ENCODE assay signal across 14 cellular contexts in the genomic region with DNA sequence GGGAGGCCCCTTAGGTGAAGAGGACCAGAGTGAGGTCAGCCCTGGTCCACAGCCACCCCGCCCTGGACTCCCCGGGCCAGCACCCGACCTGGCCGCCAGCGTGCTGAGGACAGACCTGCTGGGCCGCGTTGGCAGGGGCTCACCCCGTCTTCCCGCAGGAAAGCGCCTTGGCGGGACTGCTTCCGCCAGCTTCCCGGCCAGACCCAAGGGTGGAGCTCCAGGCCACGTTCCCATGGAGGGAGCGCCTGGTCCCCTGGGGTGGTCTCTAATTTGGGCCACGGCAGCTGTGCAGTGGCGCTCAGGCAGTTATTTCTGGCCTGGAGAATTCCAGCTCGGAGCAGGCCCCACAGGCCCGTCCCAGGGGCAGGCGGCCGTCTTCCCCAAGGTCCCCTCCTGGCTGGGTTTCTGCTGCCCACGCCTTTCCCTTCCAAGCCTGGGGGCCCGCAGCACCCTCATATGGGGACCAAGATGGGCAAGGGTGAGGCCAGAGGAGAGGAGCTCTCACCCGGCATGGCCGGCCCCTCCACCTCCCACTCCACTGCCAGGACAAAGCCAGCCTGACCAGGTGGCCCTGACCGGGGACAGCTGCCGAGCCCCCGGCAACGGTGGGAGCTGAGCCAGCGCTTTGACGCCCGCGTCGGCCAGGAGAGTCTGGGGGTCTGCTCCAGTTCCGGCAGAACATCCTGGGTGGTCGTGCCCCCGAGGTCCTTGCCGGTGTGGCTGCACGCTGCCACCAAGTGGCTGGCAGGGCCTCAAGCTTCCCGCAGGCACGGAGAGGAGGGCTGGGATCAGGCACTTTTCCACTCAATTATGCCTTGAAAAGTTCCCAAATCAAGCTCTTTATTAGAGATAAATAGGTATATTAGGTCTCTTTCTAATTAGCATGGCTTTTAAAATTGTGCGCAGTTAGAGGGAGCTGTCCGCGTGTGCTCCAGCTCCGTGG. TPM values are rescaled to one million over a fixed set of nuclear protein-coding genes. Genes with fewer than 3 reads are reported as not detected.
DNase-seq lines count a peak whose midpoint lies in the region; ATAC-seq and TF ChIP-seq lines count a peak whose summit lies in the region.
"Had no signal": no experiment of that assay in that cellular context is flagged by ENCODE, and none has a peak within 500 bp of the region (broad histone marks: within the 10 kb centered on the region; RNA-seq: fewer than 3 reads in every experiment).

No MANE protein-coding gene starts in this region.

- DNase-seq in COLO668 (lab: John Stamatoyannopoulos, UW; ENCODE audit: unreplicated experiment) (peak; percentile 19), left ventricle myocardium inferior (peak; percentile 67), psoas muscle (peak in 1 of 2 donors; percentile 68), HCEC 1CT (no peak)
- DNase-seq in CD8-positive, alpha-beta memory T cell = no peak
- DNase-seq in NK-92 treated with Interleukin-12 subunit alpha and Interleukin-12 subunit beta, amount 100 ng/mL, for 24 hours (lab: John Stamatoyannopoulos, UW) = no peak
- DNase-seq in activated naive CD4-positive, alpha-beta T cell treated with anti-CD3 and anti-CD28 coated beads, Interleukin-2, amount 10 ng/mL, durations not matched to agents 7 days and 5 days = no peak
- DNase-seq: activated CD4-positive, CD25-positive, alpha-beta regulatory T cell treated with anti-CD3 and anti-CD28 coated beads, Interleukin-2, amount 50 U/mL, for 72 hours; activated gamma-delta T cell; effector CD8-positive, alpha-beta T cell had no signal

- no peaks in the 10 kb centered on the region for H3K4me1 Mint-ChIP-seq in CD8-positive, alpha-beta memory T cell
- no peaks in the 10 kb centered on the region for H3K4me1 Mint-ChIP-seq in activated naive CD4-positive, alpha-beta T cell treated with anti-CD3 and anti-CD28 coated beads, Interleukin-2, amount 10 ng/mL, durations not matched to agents 7 days and 5 days
- H3K4me1 Mint-ChIP-seq: CD14-positive monocyte had no signal

- H3K9me3 Mint-ChIP-seq in CD8-positive, alpha-beta memory T cell = peaks cover 0 to 1% (median 0%) of the 10 kb centered on the region in 5 donors
- H3K9me3 Mint-ChIP-seq in activated naive CD4-positive, alpha-beta T cell treated with anti-CD3 and anti-CD28 coated beads, Interleukin-2, amount 10 ng/mL, durations not matched to agents 7 days and 5 days = no peaks in the 10 kb centered on the region
- H3K9me3 Mint-ChIP-seq: natural killer cell treated with Interleukin-12 subunit alpha and Interleukin-12 subunit beta and Interleukin-15 and Interleukin-18, amount 100 ng/mL, for 72 hours had no signal

- POLR2A ChIA-PET in CD8-positive, alpha-beta memory T cell (lab: Charles Lee) = no interaction called here

- TF ChIP-seq CTCF in left ventricle myocardium inferior (IDR thresholded peaks at IDR 0.05; ENCODE audit: borderline replicate concordance) = no peak
- no peak for TF ChIP-seq CTCF in psoas muscle (IDR thresholded peaks at IDR 0.05)

- H3K27me3 Mint-ChIP-seq in CD8-positive, alpha-beta memory T cell = peaks cover 0 to 2% of the 10 kb centered on the region in 2 donors
- H3K27me3 Mint-ChIP-seq in activated naive CD4-positive, alpha-beta T cell treated with anti-CD3 and anti-CD28 coated beads, Interleukin-2, amount 10 ng/mL, durations not matched to agents 7 days and 5 days = no peaks in the 10 kb centered on the region
- H3K27me3 Mint-ChIP-seq: natural killer cell treated with Interleukin-12 subunit alpha and Interleukin-12 subunit beta and Interleukin-15 and Interleukin-18, amount 100 ng/mL, for 72 hours had no signal

- peaks cover 75% of the 10 kb centered on the region for H3K27me3 ChIP-seq in left ventricle myocardium inferior (ENCODE audit: low read depth)
- H3K27me3 ChIP-seq in psoas muscle (ENCODE audit: insufficient read depth in 3 of 3, low read length in 2 of 3) = peaks cover 0 to 63% (median 13%) of the 10 kb centered on the region in 3 donors
- H3K27me3 ChIP-seq in CD8-positive, alpha-beta memory T cell (ENCODE audit: insufficient read depth, low read length, poor library complexity, severe bottlenecking) = no peaks in the 10 kb centered on the region

- H3K27ac ChIP-seq in adipose tissue (ENCODE audit: low read depth, low read length) (peak overlapping the region; percentile 56), left ventricle myocardium inferior (replicated peaks) (peak overlapping the region; percentile 77), psoas muscle (peak overlapping the region; percentile 46)
- H3K27ac ChIP-seq in CD8-positive, alpha-beta memory T cell (ENCODE audit: low read depth, low read length) = no peak overlapping the region

- CTCF ChIA-PET in CD8-positive, alpha-beta memory T cell (lab: Charles Lee) = no interaction called here
- CTCF ChIA-PET in activated naive CD4-positive, alpha-beta T cell treated with anti-CD3 and anti-CD28 coated beads, Interleukin-2, amount 10 ng/mL, durations not matched to agents 7 days and 5 days (lab: Charles Lee) = no interaction called here

- H3K4me3 ChIP-seq in left ventricle myocardium inferior (peak overlapping the region; percentile 21), psoas muscle (no peak overlapping the region)
- H3K4me3 ChIP-seq in CD8-positive, alpha-beta memory T cell (ENCODE audit: low read length) = no peak overlapping the region

- WGBS in adipose tissue, 3 donors = 48 to 64% (median 49%) methylated on average over 39 to 45 of the region's 45 CpGs
- 25 to 28% (median 27%) methylated on average over 41 to 45 of the region's 45 CpGs for WGBS in psoas muscle, 3 donors

- no peak overlapping the region for H3K4me3 Mint-ChIP-seq in CD8-positive, alpha-beta memory T cell
- H3K4me3 Mint-ChIP-seq in activated naive CD4-positive, alpha-beta T cell treated with anti-CD3 and anti-CD28 coated beads, Interleukin-2, amount 10 ng/mL, durations not matched to agents 7 days and 5 days = no peak overlapping the region
- H3K4me3 Mint-ChIP-seq: CD14-positive monocyte; natural killer cell treated with Interleukin-12 subunit alpha and Interleukin-12 subunit beta and Interleukin-15 and Interleukin-18, amount 100 ng/mL, for 72 hours had no signal

- peaks cover 26% of the 10 kb centered on the region for H3K4me1 ChIP-seq in left ventricle myocardium inferior
- no peaks in the 10 kb centered on the region for H3K4me1 ChIP-seq in psoas muscle
- no peaks in the 10 kb centered on the region for H3K4me1 ChIP-seq in CD8-positive, alpha-beta memory T cell (ENCODE audit: insufficient read depth, low read length)

- no peaks in the 10 kb centered on the region for H3K36me3 ChIP-seq in left ventricle myocardium inferior
- H3K36me3 ChIP-seq in psoas muscle (ENCODE audit: insufficient read depth in 1 of 2, low read depth in 1 of 2) = no peaks in the 10 kb centered on the region
- no peaks in the 10 kb centered on the region for H3K36me3 ChIP-seq in CD8-positive, alpha-beta memory T cell (ENCODE audit: insufficient read depth, low read length)

- no peak for ATAC-seq in psoas muscle

- no peak overlapping the region for H3K27ac Mint-ChIP-seq in CD8-positive, alpha-beta memory T cell
- H3K27ac Mint-ChIP-seq in activated naive CD4-positive, alpha-beta T cell treated with anti-CD3 and anti-CD28 coated beads, Interleukin-2, amount 10 ng/mL, durations not matched to agents 7 days and 5 days = no peak overlapping the region
- H3K27ac Mint-ChIP-seq: CD14-positive monocyte; natural killer cell treated with Interleukin-12 subunit alpha and Interleukin-12 subunit beta and Interleukin-15 and Interleukin-18, amount 100 ng/mL, for 72 hours had no signal

- H3K9me3 ChIP-seq in left ventricle myocardium inferior (replicated peaks) (no peaks in the 10 kb centered on the region), psoas muscle (no peaks in the 10 kb centered on the region)
- H3K9me3 ChIP-seq in CD8-positive, alpha-beta memory T cell (ENCODE audit: low read length) = no peaks in the 10 kb centered on the region

- H3K36me3 Mint-ChIP-seq in CD8-positive, alpha-beta memory T cell = no peaks in the 10 kb centered on the region
- H3K36me3 Mint-ChIP-seq in activated naive CD4-positive, alpha-beta T cell treated with anti-CD3 and anti-CD28 coated beads, Interleukin-2, amount 10 ng/mL, durations not matched to agents 7 days and 5 days = no peaks in the 10 kb centered on the region
- H3K36me3 Mint-ChIP-seq: CD14-positive monocyte; natural killer cell treated with Interleukin-12 subunit alpha and Interleukin-12 subunit beta and Interleukin-15 and Interleukin-18, amount 100 ng/mL, for 72 hours had no signal

- intact Hi-C loops in left ventricle myocardium inferior (cut with micrococcal nuclease) (no loop called here), psoas muscle (cut with DNase I) (no loop called here)

RNA-seq across cellular contexts. Expression of gene CACNA1H, which starts 28.1 kb away (rescaled TPM):
- polyA plus RNA-seq in adipose tissue = 10 to 100 TPM in 1 of 3 donors, 1 to 10 TPM in 2; 2.9 to 11.9 (median 6.5) TPM
- 2.5 TPM for total RNA-seq in left ventricle myocardium inferior
- 1 to 10 TPM; 2.0 to 5.9 (median 3.0) TPM for total RNA-seq in psoas muscle
- 1 to 10 TPM; 1.8 to 2.3 (median 2.0) TPM for polyA plus RNA-seq in psoas muscle
- total RNA-seq in CD8-positive, alpha-beta memory T cell = under 1 TPM; 0.31 to 0.42 TPM
- 0.40 TPM for polyA plus RNA-seq in CD8-positive, alpha-beta memory T cell
- polyA plus RNA-seq: CD14-positive monocyte had no signal

RNA-seq across cellular contexts. Expression of gene TPSG1, which starts 44.0 kb away (rescaled TPM):
- polyA plus RNA-seq in adipose tissue (under 1 TPM; 0.10 to 0.45 (median 0.15) TPM), psoas muscle (under 1 TPM in 1 of 3 donors, not detected in 2; 0.08 TPM)
- total RNA-seq in left ventricle myocardium inferior (not detected), psoas muscle (not detected)
- total RNA-seq in CD8-positive, alpha-beta memory T cell = not detected
- not detected for polyA plus RNA-seq in CD8-positive, alpha-beta memory T cell
- total RNA-seq: temporal lobe had no signal
- polyA plus RNA-seq: CD14-positive monocyte had no signal

RNA-seq across cellular contexts. Expression of gene TPSB2, which starts 48.9 kb away (rescaled TPM):
- polyA plus RNA-seq in adipose tissue (10 to 100 TPM in 2 of 3 donors, 1 to 10 TPM in 1; 8.0 to 26.3 (median 18.4) TPM), psoas muscle (1 to 10 TPM; 1.9 to 6.1 (median 2.7) TPM)
- total RNA-seq in left ventricle myocardium inferior (3.6 TPM), psoas muscle (10 to 100 TPM in 1 of 4 donors, 1 to 10 TPM in 3; 3.2 to 14.2 (median 4.6) TPM)
- not detected for total RNA-seq in CD8-positive, alpha-beta memory T cell
- polyA plus RNA-seq in CD8-positive, alpha-beta memory T cell = not detected
- total RNA-seq: temporal lobe had no signal
- polyA plus RNA-seq: CD14-positive monocyte had no signal

RNA-seq across cellular contexts. Expression of gene TPSAB1, which starts 59.5 kb away (rescaled TPM):
- polyA plus RNA-seq in adipose tissue (10 to 100 TPM in 2 of 3 donors, 1 to 10 TPM in 1; 6.6 to 22.0 (median 10.0) TPM), psoas muscle (1 to 10 TPM; 1.6 to 5.0 (median 2.6) TPM)
- total RNA-seq in left ventricle myocardium inferior (3.6 TPM), psoas muscle (1 to 10 TPM; 1.3 to 8.9 (median 6.0) TPM)
- not detected for total RNA-seq in CD8-positive, alpha-beta memory T cell
- not detected for polyA plus RNA-seq in CD8-positive, alpha-beta memory T cell
- total RNA-seq: temporal lobe had no signal
- polyA plus RNA-seq: CD14-positive monocyte had no signal

Comparison
In these comparisons a context has a peak if more than half of its experiments do, and no peak if none do; other contexts are left out.
1. DNase-seq: peak in COLO668 (single experiment) and left ventricle myocardium inferior (single experiment); none in CD8-positive, alpha-beta memory T cell (0 of 5), HCEC 1CT (single experiment), NK-92 treated with Interleukin-12 subunit alpha and Interleukin-12 subunit beta, amount 100 ng/mL, for 24 hours (single experiment) and activated naive CD4-positive, alpha-beta T cell treated with anti-CD3 and anti-CD28 coated beads, Interleukin-2, amount 10 ng/mL, durations not matched to agents 7 days and 5 days (single experiment).